7 cellular contexts compared by ENCODE assay signal in genomic region chr1:51733426-51733774, GRCh38.
DNase-seq lines count a peak whose midpoint lies in the region; ATAC-seq, FAIRE-seq and TF ChIP-seq lines count a peak whose summit lies in the region.
"Not testable (repeated sequence)": the region's sequence is repeated elsewhere in the genome, so short reads cannot be mapped to it uniquely, and the experiment has no call there.

No MANE protein-coding gene starts in this region.

- 93% methylated on average over 7 of the region's 7 CpGs for WGBS in SK-N-SH (ENCODE audit: low lambda C conversion rate)
- WGBS in body of pancreas, 2 donors, result 45 to 50% methylated on average over 7 of the region's 7 CpGs
- WGBS in heart left ventricle, 4 donors, result 60 to 81% (median 62%) methylated on average over 7 of the region's 7 CpGs
- WGBS in HepG2 (ENCODE audit: low lambda C conversion rate), result 52% methylated on average over 6 of the region's 7 CpGs

- POLR2A ChIA-PET in SK-N-SH (lab: Yijun Ruan, JAX); HepG2 (lab: Yijun Ruan, JAX): not testable (repeated sequence)

- H3K4me3 ChIP-seq in SK-N-SH (ENCODE audit: low read depth in 2 of 2, low read length in 1 of 2); body of pancreas; heart left ventricle; gastrocnemius medialis; uterus: not testable (repeated sequence)
- H3K4me3 ChIP-seq in HepG2 (replicated peaks in 1 of 3; ENCODE audit: insufficient read depth in 1 of 3, low read depth in 2 of 3, low read length in 3 of 3), result peak overlapping the region in 1 of 3 experiments; percentile 14; a peak in 1 of 6 replicates

- CTCF ChIA-PET in SK-N-SH (lab: Yijun Ruan, JAX), result interaction anchor here (1.6 kb wide), 1 partner anchor 35 kb away, joined by 5 read pairs; no protein-coding TSS in a partner anchor
- CTCF ChIA-PET in HepG2 (lab: Yijun Ruan, JAX; ENCODE audit: low intra/inter-chr PET ratio, low total read pairs), result not testable (repeated sequence)

- H3K79me2 ChIP-seq in SK-N-SH (ENCODE audit: insufficient read depth) (peaks cover 99% of the 10 kb centered on the region), HepG2 (ENCODE audit: insufficient read depth, low read length) (peaks cover 85% of the 10 kb centered on the region)

- H3K27ac ChIP-seq in SK-N-SH (ENCODE audit: low read depth in 2 of 2, low read length in 1 of 2), result not testable (repeated sequence)
- H3K27ac ChIP-seq in body of pancreas (peak overlapping the region; percentile 22 to 69 (median 56)), heart left ventricle (peak overlapping the region in 8 of 12 donors; percentile 6 to 50 (median 20)), HepG2 (ENCODE audit: extremely low read length, insufficient read depth, low read length) (peak overlapping the region; percentile 37), gastrocnemius medialis (peak overlapping the region; percentile 57 to 84 (median 76)), uterus (peak overlapping the region; percentile 44 to 80)

- not testable (repeated sequence) for H3K27me3 Mint-ChIP-seq in natural killer cell (ENCODE audit: low read depth in 2 of 2)

- not testable (repeated sequence) for H3K9me3 ChIP-seq in SK-N-SH; body of pancreas; heart left ventricle; HepG2 (ENCODE audit: low read length); gastrocnemius medialis; uterus

- not testable (repeated sequence) for H3K36me3 Mint-ChIP-seq in natural killer cell

- H4K20me1 ChIP-seq in SK-N-SH (ENCODE audit: insufficient read depth) (peaks cover 64% of the 10 kb centered on the region), HepG2 (ENCODE audit: insufficient read depth, low read length) (peaks cover 28% of the 10 kb centered on the region)

- H3K9ac ChIP-seq in SK-N-SH; HepG2 (ENCODE audit: insufficient read depth, low read depth, low read length): not testable (repeated sequence)

- not testable (repeated sequence) for DNase-seq in SK-N-SH; heart left ventricle; HepG2 (ENCODE audit: low spot score); natural killer cell; gastrocnemius medialis; uterus
- peak in 1 of 4 donors; percentile 10 for DNase-seq in body of pancreas

- peak overlapping the region; percentile 1 to 15 for H3K27ac Mint-ChIP-seq in natural killer cell

- H3K27me3 ChIP-seq in SK-N-SH (ENCODE audit: insufficient read depth); body of pancreas; heart left ventricle; HepG2 (ENCODE audit: control insufficient read depth in 1 of 2, insufficient read depth in 2 of 2, low read length in 2 of 2); gastrocnemius medialis; uterus: not testable (repeated sequence)

- not testable (repeated sequence) for TF ChIP-seq RAD21 in SK-N-SH (IDR thresholded peaks at IDR 0.05; ENCODE audit: low read length); HepG2 (CRISPR knock-in tag; IDR thresholded peaks at IDR 0.05)

- FAIRE-seq in HepG2 (lab: Jason Lieb, UNC), result not testable (repeated sequence)

- TF ChIP-seq EP300 in SK-N-SH (IDR thresholded peaks at IDR 0.05; ENCODE audit: borderline replicate concordance in 1 of 2, low read depth in 1 of 2, low read length in 1 of 2); HepG2 (IDR thresholded peaks at IDR 0.05; ENCODE audit: low read depth in 2 of 2, low read length in 2 of 2); HepG2 (CRISPR knock-in tag; IDR thresholded peaks at IDR 0.05; ENCODE audit: borderline replicate concordance): not testable (repeated sequence)

- H3K4me2 ChIP-seq in SK-N-SH (peak overlapping the region; percentile 2; the same call in 1 of the 2 replicates), HepG2 (ENCODE audit: low read depth, low read length) (peak overlapping the region; percentile 81)

- H3K4me1 ChIP-seq in SK-N-SH (ENCODE audit: control insufficient read depth in 1 of 2, insufficient read depth in 2 of 2, low read depth in 1 of 2, low read length in 1 of 2), result peaks cover 21 to 65% of the 10 kb centered on the region in 2 experiments
- H3K4me1 ChIP-seq in body of pancreas, result peaks cover 84% of the 10 kb centered on the region
- H3K4me1 ChIP-seq in heart left ventricle, result peaks cover 0 to 87% (median 62%) of the 10 kb centered on the region in 12 donors
- H3K4me1 ChIP-seq in HepG2 (ENCODE audit: insufficient read depth, low read length), result peaks cover 80% of the 10 kb centered on the region
- peaks cover 86 to 92% of the 10 kb centered on the region in 2 donors for H3K4me1 ChIP-seq in gastrocnemius medialis
- H3K4me1 ChIP-seq in uterus, result not testable (repeated sequence)

- not testable (repeated sequence) for TF ChIP-seq POLR2A in body of pancreas (IDR thresholded peaks at IDR 0.05); heart left ventricle (IDR thresholded peaks at IDR 0.05); HepG2 (IDR thresholded peaks at IDR 0.05; ENCODE audit: insufficient read depth in 1 of 2, low read depth in 2 of 2, low read length in 2 of 2); gastrocnemius medialis (IDR thresholded peaks at IDR 0.05); uterus (IDR thresholded peaks at IDR 0.05)

- H3K36me3 ChIP-seq in SK-N-SH (replicated peaks in 1 of 2; ENCODE audit: control insufficient read depth in 1 of 2, insufficient read depth in 2 of 2, low read length in 1 of 2); body of pancreas (replicated peaks in 1 of 2; ENCODE audit: insufficient read depth in 1 of 2, low read depth in 2 of 2); heart left ventricle; HepG2 (replicated peaks in 1 of 2; ENCODE audit: control insufficient read depth in 1 of 2, insufficient read depth in 2 of 2, low read length in 2 of 2); gastrocnemius medialis; uterus: not testable (repeated sequence)

- H3K9me3 Mint-ChIP-seq in natural killer cell, result not testable (repeated sequence)

- H3F3A ChIP-seq in SK-N-SH (replicated peaks; ENCODE audit: insufficient read depth), result peaks cover 22% of the 10 kb centered on the region

- H3K4me3 Mint-ChIP-seq in natural killer cell, result not testable (repeated sequence)

- not testable (repeated sequence) for H2AFZ ChIP-seq in SK-N-SH (ENCODE audit: low read depth); HepG2 (ENCODE audit: low read length)

- not testable (repeated sequence) for BruUV-seq in HepG2 (replicated peaks; lab: Mats Ljungman, UMichigan)

- H3K4me1 Mint-ChIP-seq in natural killer cell, result peaks cover 31 to 43% of the 10 kb centered on the region in 2 donors

- not testable (repeated sequence) for ATAC-seq in body of pancreas, heart left ventricle, HepG2, natural killer cell, gastrocnemius medialis

- intact Hi-C loops in body of pancreas (cut with DNase I); natural killer cell (cut with micrococcal nuclease); uterus (cut with DNase I; ENCODE audit: low total_unique reads): not testable (repeated sequence)
- intact Hi-C loops in heart left ventricle (cut with DNase I) (loop anchor here in 2 of 10 donors (10.0 kb wide), 1 partner anchor 69 kb away; no protein-coding TSS in a partner anchor), HepG2 (cut with micrococcal nuclease; ENCODE audit: unreplicated experiment) (loop anchor here (10.0 kb wide), 1 partner anchor 109 kb away; no protein-coding TSS in a partner anchor), gastrocnemius medialis (cut with DNase I; ENCODE audit: low total_unique reads) (loop anchor here (5.0 kb wide), 1 partner anchor 41 kb away; no protein-coding TSS in a partner anchor)

- not testable (repeated sequence) for TF ChIP-seq CTCF in SK-N-SH (IDR thresholded peaks at IDR 0.05); body of pancreas (IDR thresholded peaks at IDR 0.05); heart left ventricle (IDR thresholded peaks at IDR 0.05); HepG2 (CRISPR knock-in tag; IDR thresholded peaks at IDR 0.05); natural killer cell (IDR thresholded peaks at IDR 0.05); gastrocnemius medialis (IDR thresholded peaks at IDR 0.05 in 4 of 5, conservative IDR thresholded peaks at IDR 0.05 in 1 of 5); uterus (IDR thresholded peaks at IDR 0.05)

- H3K9me2 ChIP-seq in SK-N-SH, result not testable (repeated sequence)

- in situ Hi-C loops in HepG2 (cut with HindIII; ENCODE audit: extremely low pct_ligation_motif_present, low pct_unique_long_range_greater_than_20kb); gastrocnemius medialis (cut with MboI; ENCODE audit: low sequenced_read_pairs in 4 of 4): not testable (repeated sequence)
